8 cellular contexts compared by ENCODE assay signal in genomic region chr1:239951518-239952130, GRCh38.
DNase-seq lines count a peak whose midpoint lies in the region; ATAC-seq, FAIRE-seq and TF ChIP-seq lines count a peak whose summit lies in the region.

No MANE protein-coding gene starts in this region.

- 25% methylated on average over 3 of the region's 3 CpGs for WGBS in hepatocyte (ENCODE audit: low lambda C conversion rate, missing lambda C conversion rate)
- WGBS in small intestine, 3 donors = 33 to 44% (median 40%) methylated on average over 3 of the region's 3 CpGs

- H3K9me2 ChIP-seq in hepatocyte (replicated peaks; ENCODE audit: insufficient read depth) = no peaks in the 10 kb centered on the region

- H3K79me2 ChIP-seq in KMS-11 (ENCODE audit: insufficient read depth, low read depth) (no peaks in the 10 kb centered on the region), hepatocyte (no peaks in the 10 kb centered on the region)

- peaks cover 9% of the 10 kb centered on the region for H3K4me1 ChIP-seq in KMS-11 (ENCODE audit: low read depth, poor library complexity, severe bottlenecking)
- H3K4me1 ChIP-seq in ascending aorta = no peaks in the 10 kb centered on the region
- no peaks in the 10 kb centered on the region for H3K4me1 ChIP-seq in hepatocyte (ENCODE audit: insufficient read depth)
- no peaks in the 10 kb centered on the region for H3K4me1 ChIP-seq in small intestine (ENCODE audit: control insufficient read depth in 2 of 2, insufficient read depth in 1 of 2, low read depth in 1 of 2, low read length in 1 of 2)

- peak; percentile 70 for ATAC-seq in GM19395 (IDR thresholded peaks at IDR 0.05; ENCODE audit: unreplicated experiment)

- H3K9me3 ChIP-seq in ascending aorta = no peaks in the 10 kb centered on the region
- no peaks in the 10 kb centered on the region for H3K9me3 ChIP-seq in hepatocyte (ENCODE audit: low read depth)
- no peaks in the 10 kb centered on the region for H3K9me3 ChIP-seq in small intestine (ENCODE audit: control insufficient read depth, low read depth)

- H2AFZ ChIP-seq in KMS-11 (ENCODE audit: low read depth) = peak overlapping the region; percentile 50; the same call in 1 of the 2 replicates
- no peak overlapping the region for H2AFZ ChIP-seq in hepatocyte

- H3K4me2 ChIP-seq in KMS-11 (peak overlapping the region; percentile 23; the same call in 1 of the 2 replicates), hepatocyte (no peak overlapping the region)

- peak; percentile 77 for FAIRE-seq in small intestine (lab: Jason Lieb, UNC)

- H3K27ac ChIP-seq in KMS-11 = no peak overlapping the region
- no peak overlapping the region for H3K27ac ChIP-seq in ascending aorta
- H3K27ac ChIP-seq in hepatocyte = no peak overlapping the region
- H3K27ac ChIP-seq in small intestine (ENCODE audit: low read depth in 1 of 2, low read length in 1 of 2) = no peak overlapping the region

- DNase-seq in COLO829 (ENCODE audit: low spot score) (peak; percentile 81), RKO (ENCODE audit: low spot score) (peak; percentile 74), ascending aorta (ENCODE audit: low spot score in 2 of 2) (no peak), hepatocyte (ENCODE audit: low spot score) (peak; percentile 89), small intestine (peak; percentile 76), GM19240 (ENCODE audit: insufficient read length, low spot score) (no peak)

- H3K9ac ChIP-seq in KMS-11 = no peak overlapping the region

- H3K27me3 ChIP-seq in KMS-11 (ENCODE audit: insufficient read depth, low read depth) (no peaks in the 10 kb centered on the region), ascending aorta (no peaks in the 10 kb centered on the region), hepatocyte (no peaks in the 10 kb centered on the region), small intestine (ENCODE audit: control insufficient read depth in 2 of 2, insufficient read depth in 2 of 2, low read length in 2 of 2) (no peaks in the 10 kb centered on the region)

- TF ChIP-seq CTCF in KMS-11 (conservative IDR thresholded peaks at IDR 0.05; ENCODE audit: low read depth, low read length) (peak; percentile 80), ascending aorta (IDR thresholded peaks at IDR 0.05) (peak in 2 of 3 experiments; percentile 43 to 62), hepatocyte (IDR thresholded peaks at IDR 0.05; ENCODE audit: poor library complexity) (peak; percentile 78)

- H4K20me1 ChIP-seq in KMS-11 (ENCODE audit: insufficient read depth) (no peaks in the 10 kb centered on the region), hepatocyte (ENCODE audit: insufficient read depth, poor library complexity, severe bottlenecking) (no peaks in the 10 kb centered on the region)

- intact Hi-C loops in ascending aorta (cut with DNase I) = no loop called here

- no peaks in the 10 kb centered on the region for H3K36me3 ChIP-seq in KMS-11 (ENCODE audit: insufficient read depth)
- no peaks in the 10 kb centered on the region for H3K36me3 ChIP-seq in ascending aorta
- no peaks in the 10 kb centered on the region for H3K36me3 ChIP-seq in hepatocyte (replicated peaks; ENCODE audit: insufficient read depth, low read depth)
- no peaks in the 10 kb centered on the region for H3K36me3 ChIP-seq in small intestine (ENCODE audit: control insufficient read depth in 2 of 2, insufficient read depth in 2 of 2, low read length in 2 of 2)

- no peak overlapping the region for H3K4me3 ChIP-seq in KMS-11 (IDR thresholded peaks at IDR 0.05; ENCODE audit: insufficient read depth, low read depth, low read length)
- no peak overlapping the region for H3K4me3 ChIP-seq in ascending aorta
- H3K4me3 ChIP-seq in hepatocyte = no peak overlapping the region
- H3K4me3 ChIP-seq in small intestine (ENCODE audit: low read depth in 1 of 2, low read length in 2 of 2) = no peak overlapping the region

Comparison
In these comparisons a context has a peak if more than half of its experiments do, and no peak if none do; other contexts are left out.
1. DNase-seq: peak in COLO829 (single experiment), RKO (single experiment), hepatocyte (single experiment) and small intestine (single experiment); none in ascending aorta (0 of 2) and GM19240 (single experiment).
2. Peak in every context shown above with its lines, with median percentiles within 50 percentile points of each other: CTCF ChIP-seq.